Comparison of ENCODE assay signal across 15 cellular contexts in the genomic region with DNA sequence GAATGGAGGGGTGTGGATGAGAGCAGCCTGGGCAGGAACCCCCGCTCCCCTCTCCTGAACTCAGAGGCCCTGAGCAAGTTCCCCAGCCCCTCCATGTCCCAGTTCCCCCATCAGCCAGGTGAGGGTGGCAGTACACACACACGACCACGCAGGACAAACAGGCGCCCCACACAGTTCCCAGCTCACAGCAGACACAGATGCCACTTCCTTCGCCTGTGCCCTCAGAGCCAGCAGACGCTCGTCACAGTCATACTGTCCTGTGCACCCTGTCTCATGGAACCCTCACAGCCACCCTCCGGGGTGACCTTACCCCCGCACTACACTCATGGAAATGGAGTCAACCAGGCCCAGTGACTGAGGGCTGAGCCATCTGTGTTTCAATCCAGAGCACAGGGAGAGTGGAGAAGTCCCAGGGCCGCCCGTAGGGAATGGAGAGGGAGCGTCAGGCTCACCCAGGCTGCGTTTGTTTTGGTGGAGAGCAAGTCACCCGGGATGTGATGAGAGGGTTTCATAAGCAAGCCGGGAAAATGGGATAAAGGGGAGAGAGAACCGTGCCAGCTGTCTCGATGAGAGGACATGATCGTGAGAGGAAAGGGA. TPM values are rescaled to one million over a fixed set of nuclear protein-coding genes. Genes with fewer than 3 reads are reported as not detected.
A peak's percentile ranks its signal among the peaks of the same experiment; 100 is the strongest.
DNase-seq lines count a peak whose midpoint lies in the region; ATAC-seq, FAIRE-seq and TF ChIP-seq lines count a peak whose summit lies in the region.
"Had no signal": no experiment of that assay in that cellular context is flagged by ENCODE, and none has a peak within 500 bp of the region (broad histone marks: within the 10 kb centered on the region; RNA-seq: fewer than 3 reads in every experiment).

No MANE protein-coding gene starts in this region.

- H3K36me3 ChIP-seq in HepG2 (replicated peaks in 1 of 2; ENCODE audit: control insufficient read depth in 1 of 2, insufficient read depth in 2 of 2, low read length in 2 of 2), result peaks cover 1 to 20% of the 10 kb centered on the region in 2 experiments; a peak in 3 of 5 replicates

- no peak overlapping the region for H3K4me2 ChIP-seq in HepG2 (ENCODE audit: low read depth, low read length)

- no peak overlapping the region for H3K9ac ChIP-seq in HepG2 (ENCODE audit: insufficient read depth, low read depth, low read length)

- in situ Hi-C loops in HepG2 (cut with HindIII; ENCODE audit: extremely low pct_ligation_motif_present, low pct_unique_long_range_greater_than_20kb), result no loop called here

- no peaks in the 10 kb centered on the region for H4K20me1 ChIP-seq in HepG2 (ENCODE audit: insufficient read depth, low read length)

- no peak for TF ChIP-seq RAD21 in HepG2 (CRISPR knock-in tag; IDR thresholded peaks at IDR 0.05)

- H3K9me3 Mint-ChIP-seq in activated CD8-positive, alpha-beta memory T cell treated with anti-CD3 and anti-CD28 coated beads, Interleukin-2, amount 10 ng/mL, durations not matched to agents 7 days and 5 days (ENCODE audit: low read depth), result no peaks in the 10 kb centered on the region
- H3K9me3 Mint-ChIP-seq in brain, result no peaks in the 10 kb centered on the region
- H3K9me3 Mint-ChIP-seq: type B pancreatic cell had no signal

- FAIRE-seq in HepG2 (lab: Jason Lieb, UNC), result no peak
- FAIRE-seq: HTR-8/SVneo had no signal

- no peaks in the 10 kb centered on the region for H3K4me1 ChIP-seq in HepG2 (ENCODE audit: insufficient read depth, low read length)

- ATAC-seq in activated CD8-positive, alpha-beta memory T cell treated with anti-CD3 and anti-CD28 coated beads, Interleukin-2, amount 10 ng/mL, durations not matched to agents 7 days and 5 days, result peak; percentile 33
- ATAC-seq in HepG2 (peak; percentile 32; the same call in 2 of the 3 replicates), HG02884 (IDR thresholded peaks at IDR 0.05; ENCODE audit: unreplicated experiment) (no peak)
- ATAC-seq in stimulated activated naive CD8-positive, alpha-beta T cell treated with anti-CD3 and anti-CD28 coated beads, Interleukin-15, Interleukin-2, amounts not matched to agents 100 U/mL and 50 U/mL, for 24 hours, result peak; percentile 28

- no peak for TF ChIP-seq POLR2A in HepG2 (IDR thresholded peaks at IDR 0.05; ENCODE audit: insufficient read depth in 1 of 2, low read depth in 2 of 2, low read length in 2 of 2)

- H3K79me2 ChIP-seq in HepG2 (ENCODE audit: insufficient read depth, low read length), result no peaks in the 10 kb centered on the region

- no peak overlapping the region for H3K4me3 ChIP-seq in HepG2 (replicated peaks in 1 of 3; ENCODE audit: insufficient read depth in 1 of 3, low read depth in 2 of 3, low read length in 3 of 3)
- H3K4me3 ChIP-seq: esophagus muscularis mucosa had no signal

- intact Hi-C loops in HepG2 (cut with micrococcal nuclease; ENCODE audit: unreplicated experiment), result no loop called here

- TF ChIP-seq CTCF in brain (conservative IDR thresholded peaks at IDR 0.05), result no peak
- no peak for TF ChIP-seq CTCF in HepG2 (CRISPR knock-in tag; IDR thresholded peaks at IDR 0.05)

- H3K27me3 ChIP-seq in HepG2 (ENCODE audit: control insufficient read depth in 1 of 2, insufficient read depth in 2 of 2, low read length in 2 of 2), result no peaks in the 10 kb centered on the region
- H3K27me3 ChIP-seq: esophagus muscularis mucosa had no signal

- BruUV-seq in HepG2 (replicated peaks; lab: Mats Ljungman, UMichigan), result no TSS peak

- no peaks in the 10 kb centered on the region for H3K27me3 Mint-ChIP-seq in activated CD8-positive, alpha-beta memory T cell treated with anti-CD3 and anti-CD28 coated beads, Interleukin-2, amount 10 ng/mL, durations not matched to agents 7 days and 5 days
- no peaks in the 10 kb centered on the region for H3K27me3 Mint-ChIP-seq in brain
- H3K27me3 Mint-ChIP-seq: type B pancreatic cell had no signal

- H3K27ac ChIP-seq in HepG2 (ENCODE audit: extremely low read length, insufficient read depth, low read length), result no peak overlapping the region

- TF ChIP-seq EP300 in HepG2 (IDR thresholded peaks at IDR 0.05; ENCODE audit: low read depth in 2 of 2, low read length in 2 of 2), result no peak
- TF ChIP-seq EP300 in HepG2 (CRISPR knock-in tag; IDR thresholded peaks at IDR 0.05; ENCODE audit: borderline replicate concordance), result no peak

- H2AFZ ChIP-seq in HepG2 (ENCODE audit: low read length), result no peak overlapping the region

- H3K27ac Mint-ChIP-seq in activated CD8-positive, alpha-beta memory T cell treated with anti-CD3 and anti-CD28 coated beads, Interleukin-2, amount 10 ng/mL, durations not matched to agents 7 days and 5 days, result no peak overlapping the region
- H3K27ac Mint-ChIP-seq in brain, result peak overlapping the region in 4 of 5 experiments; percentile 28 to 87 (median 56)
- H3K27ac Mint-ChIP-seq: type B pancreatic cell had no signal

- no peaks in the 10 kb centered on the region for H3K9me3 ChIP-seq in HepG2 (ENCODE audit: low read length)
- H3K9me3 ChIP-seq: esophagus muscularis mucosa had no signal

- no peaks in the 10 kb centered on the region for H3K4me1 Mint-ChIP-seq in activated CD8-positive, alpha-beta memory T cell treated with anti-CD3 and anti-CD28 coated beads, Interleukin-2, amount 10 ng/mL, durations not matched to agents 7 days and 5 days
- H3K4me1 Mint-ChIP-seq in brain, result peaks cover 13% of the 10 kb centered on the region

- H3K4me3 Mint-ChIP-seq in activated CD8-positive, alpha-beta memory T cell treated with anti-CD3 and anti-CD28 coated beads, Interleukin-2, amount 10 ng/mL, durations not matched to agents 7 days and 5 days, result no peak overlapping the region
- no peak overlapping the region for H3K4me3 Mint-ChIP-seq in brain
- H3K4me3 Mint-ChIP-seq: type B pancreatic cell had no signal

- POLR2A ChIA-PET in HepG2 (lab: Yijun Ruan, JAX), result no interaction called here

- CTCF ChIA-PET in activated CD8-positive, alpha-beta memory T cell treated with anti-CD3 and anti-CD28 coated beads, Interleukin-2, amount 10 ng/mL, durations not matched to agents 7 days and 5 days (lab: Charles Lee), result no interaction called here
- CTCF ChIA-PET in HepG2 (lab: Yijun Ruan, JAX; ENCODE audit: low intra/inter-chr PET ratio, low total read pairs), result no interaction called here

- H3K36me3 Mint-ChIP-seq in activated CD8-positive, alpha-beta memory T cell treated with anti-CD3 and anti-CD28 coated beads, Interleukin-2, amount 10 ng/mL, durations not matched to agents 7 days and 5 days, result peaks cover 21% of the 10 kb centered on the region
- peaks cover 43% of the 10 kb centered on the region for H3K36me3 Mint-ChIP-seq in brain

- 93% methylated on average over 16 of the region's 18 CpGs for WGBS in HepG2 (ENCODE audit: low lambda C conversion rate)

- no peak for DNase-seq in activated CD8-positive, alpha-beta memory T cell treated with anti-CD3 and anti-CD28 coated beads, Interleukin-2, amount 10 ng/mL, durations not matched to agents 7 days and 5 days
- no peak for DNase-seq in activated CD8-positive, alpha-beta memory T cell treated with anti-CD3 and anti-CD28 coated beads, Interleukin-2, amount 50 U/mL, for 4 hours
- DNase-seq in HepG2 (ENCODE audit: low spot score) (no peak), NCI-H1436 (lab: John Stamatoyannopoulos, UW) (no peak), 8988T (no peak)
- DNase-seq in stimulated activated naive CD8-positive, alpha-beta T cell treated with anti-CD3 and anti-CD28 coated beads, Interleukin-15, Interleukin-2, amounts not matched to agents 100 U/mL and 50 U/mL, for 24 hours, result no peak
- DNase-seq: caudate nucleus, NCI-H1105, NCI-H526 treated with DMSO at 0.1 percent for 48 hours, SIG-M5 had no signal

TF ChIP-seq in HepG2, 621 proteins besides CTCF, POLR2A, EP300 and RAD21 (continues in another document):
- no peak for TF ChIP-seq RARG (CRISPR knock-in tag; IDR thresholded peaks at IDR 0.05; ENCODE audit: low read depth)
- TF ChIP-seq ELF1 (CRISPR knock-in tag; IDR thresholded peaks at IDR 0.05), result no peak
- TF ChIP-seq, protein P1, sequence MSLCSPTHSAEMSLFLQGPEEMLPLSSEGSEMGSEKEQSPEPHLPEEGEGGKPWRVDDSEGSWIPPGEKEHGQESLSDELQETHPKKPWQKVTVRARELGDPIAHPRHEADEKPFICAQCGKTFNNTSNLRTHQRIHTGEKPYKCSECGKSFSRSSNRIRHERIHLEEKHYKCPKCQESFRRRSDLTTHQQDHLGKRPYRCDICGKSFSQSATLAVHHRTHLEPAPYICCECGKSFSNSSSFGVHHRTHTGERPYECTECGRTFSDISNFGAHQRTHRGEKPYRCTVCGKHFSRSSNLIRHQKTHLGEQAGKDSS (CRISPR knock-in tag; IDR thresholded peaks at IDR 0.05; ENCODE audit: borderline replicate concordance, low read depth), result no peak

RNA-seq across cellular contexts. Expression of a gene that starts 47.5 kb away (rescaled TPM):
- 100 to 1,000 TPM; 308 to 325 TPM for total RNA-seq in activated CD8-positive, alpha-beta memory T cell treated with anti-CD3 and anti-CD28 coated beads, Interleukin-2, amount 10 ng/mL, durations not matched to agents 7 days and 5 days
- polyA plus RNA-seq in brain (ENCODE audit: insufficient read depth, low read depth, low replicate concordance), result 625 TPM
- 239 and 386 TPM in 2 replicates for total RNA-seq in HepG2 (2016; rRNA removed; fragmentation: Illumina TruSeq; extraction: Trizol)
- total RNA-seq in HepG2 (2016; cell fraction: cytosol; rRNA removed; fragmentation: Illumina TruSeq; extraction: Trizol; ENCODE audit: low read depth), result 33.0 and 38.5 TPM in 2 replicates
- 231 and 328 TPM in 2 replicates for total RNA-seq in HepG2 (2016; cell fraction: insoluble cytoplasmic fraction; rRNA removed; fragmentation: Illumina TruSeq; extraction: Trizol)
- 57.3 and 69.8 TPM in 2 replicates for total RNA-seq in HepG2 (2016; cell fraction: membrane; rRNA removed; fragmentation: Illumina TruSeq; extraction: Trizol)
- total RNA-seq in HepG2 (2016; cell fraction: nucleus; rRNA removed; fragmentation: Illumina TruSeq; extraction: Trizol), result 296 and 345 TPM in 2 replicates
- 74.4 and 102 TPM in 2 replicates for polyA plus RNA-seq in HepG2 (2011; rRNA removed)
- 102 and 115 TPM in 2 replicates for polyA plus RNA-seq in HepG2 (2011; cell fraction: cytosol; rRNA removed)
- polyA plus RNA-seq in HepG2 (2011; cell fraction: nucleus; rRNA removed), result 192 and 221 TPM in 2 replicates
- polyA plus RNA-seq in HepG2 (2012), result 126 and 135 TPM in 2 replicates
- 11.1 and 13.5 TPM in 2 replicates for polyA plus RNA-seq in HepG2 (2016; cell fraction: cytosol; fragmentation: Illumina TruSeq; extraction: Trizol; ENCODE audit: low read depth)
- 132 and 159 TPM in 2 replicates for polyA plus RNA-seq in HepG2 (2016; cell fraction: insoluble cytoplasmic fraction; fragmentation: Illumina TruSeq; extraction: Trizol; ENCODE audit: low read depth)
- polyA plus RNA-seq in HepG2 (2016; cell fraction: membrane; fragmentation: Illumina TruSeq; extraction: Trizol; ENCODE audit: low read depth), result 18.9 and 22.7 TPM in 2 replicates
- polyA plus RNA-seq in HepG2 (2016; cell fraction: nucleus; fragmentation: Illumina TruSeq; extraction: Trizol; ENCODE audit: insufficient read depth, low read depth), result 236 and 267 TPM in 2 replicates
- 411 and 518 TPM in 2 replicates for polyA minus RNA-seq in HepG2 (2011; rRNA and poly(A)+ RNA removed; ENCODE audit: low replicate concordance)
- 317 and 327 TPM in 2 replicates for polyA minus RNA-seq in HepG2 (2011; cell fraction: cytosol; rRNA and poly(A)+ RNA removed)
- polyA minus RNA-seq in HepG2 (2011; cell fraction: nucleus; rRNA and poly(A)+ RNA removed), result 190 and 258 TPM in 2 replicates
